8 cellular contexts compared by ENCODE assay signal in genomic region chr1:50970508-50970885, GRCh38. TPM values are rescaled to one million over a fixed set of nuclear protein-coding genes. Genes with fewer than 3 reads are reported as not detected.
DNase-seq lines count a peak whose midpoint lies in the region; ATAC-seq, FAIRE-seq and TF ChIP-seq lines count a peak whose summit lies in the region.

No MANE protein-coding gene starts in this region.

- H3K36me3 ChIP-seq in keratinocyte (ENCODE audit: control insufficient read depth in 2 of 2, extremely low read depth in 1 of 2, insufficient read depth in 2 of 2, low read length in 2 of 2) = no peaks in the 10 kb centered on the region

- no peaks in the 10 kb centered on the region for H3K9me3 ChIP-seq in keratinocyte (ENCODE audit: control insufficient read depth, low read depth, low read length)

- H3K9me3 Mint-ChIP-seq in T-helper 2 cell treated with Interferon-gamma antibody and Interleukin-4, amounts not matched to agents 5 μg/mL and 100 μg/mL, for 36 hours = no peaks in the 10 kb centered on the region
- H3K9me3 Mint-ChIP-seq in WTC11 = no peaks in the 10 kb centered on the region

- in situ Hi-C loops in ACHN (cut with HindIII; ENCODE audit: low pct_ligation_motif_present, low pct_unique_long_range_greater_than_20kb, low sequenced_read_pairs) = no loop called here

- H3K79me2 ChIP-seq in keratinocyte (ENCODE audit: control insufficient read depth, insufficient read depth, low read length) = peaks cover 4% of the 10 kb centered on the region

- no peak for FAIRE-seq in keratinocyte (lab: Jason Lieb, UNC)

- POLR2A ChIA-PET in WTC11 (lab: Charles Lee) = no interaction called here

- H3K27ac ChIP-seq in keratinocyte (ENCODE audit: control insufficient read depth, insufficient read depth, low read length) (peak overlapping the region; percentile 37), substantia nigra (ENCODE audit: low read depth, low read length, poor library complexity, severe bottlenecking) (peak overlapping the region; percentile 87)

- peaks cover 21% of the 10 kb centered on the region for H3K27me3 Mint-ChIP-seq in T-helper 2 cell treated with Interferon-gamma antibody and Interleukin-4, amounts not matched to agents 5 μg/mL and 100 μg/mL, for 36 hours (ENCODE audit: low read depth)
- peaks cover 98% of the 10 kb centered on the region for H3K27me3 Mint-ChIP-seq in WTC11 (ENCODE audit: low read depth)

- ATAC-seq in WTC11 = no peak

- peak overlapping the region; percentile 97 for H3K4me3 Mint-ChIP-seq in T-helper 2 cell treated with Interferon-gamma antibody and Interleukin-4, amounts not matched to agents 5 μg/mL and 100 μg/mL, for 36 hours
- peak overlapping the region; percentile 65 for H3K4me3 Mint-ChIP-seq in WTC11

- no peak for DNase-seq in T-helper 2 cell treated with Interferon-gamma antibody and Interleukin-4, amounts not matched to agents 5 μg/mL and 100 μg/mL, for 36 hours (ENCODE audit: low spot score)
- DNase-seq in T-helper 2 cell = no peak
- no peak for DNase-seq in WTC11 (ENCODE audit: low spot score)
- no peak for DNase-seq in keratinocyte (ENCODE audit: low read depth, low spot score)
- DNase-seq in substantia nigra (lab: John Stamatoyannopoulos, UW) = no peak
- no peak for DNase-seq in iPS-NIHi11 (ENCODE audit: low spot score)
- no peak for DNase-seq in AML-193 (lab: John Stamatoyannopoulos, UW)
- no peak for DNase-seq in ACHN

- H2AFZ ChIP-seq in keratinocyte (ENCODE audit: control insufficient read depth, low read length) = peak overlapping the region; percentile 99

- H3K4me1 Mint-ChIP-seq in T-helper 2 cell treated with Interferon-gamma antibody and Interleukin-4, amounts not matched to agents 5 μg/mL and 100 μg/mL, for 36 hours (ENCODE audit: low read depth) = peaks cover 30% of the 10 kb centered on the region
- peaks cover 18% of the 10 kb centered on the region for H3K4me1 Mint-ChIP-seq in WTC11

- CTCF ChIA-PET in WTC11 (lab: Charles Lee) = interaction anchor here (1.1 to 2.8 kb wide), 6 partner anchors 8 to 222 kb away, joined by 3 to 14 read pairs (median 6); partner anchors contain the start of gene FAF1

- no peaks in the 10 kb centered on the region for H3K9me1 ChIP-seq in keratinocyte (ENCODE audit: control insufficient read depth, extremely low read depth, insufficient read depth, low read length)

- H4K20me1 ChIP-seq in keratinocyte (ENCODE audit: control insufficient read depth, extremely low read depth, insufficient read depth, low read length) = no peaks in the 10 kb centered on the region

- H3K9ac ChIP-seq in keratinocyte (ENCODE audit: control insufficient read depth, extremely low read depth, insufficient read depth, low read length) = peak overlapping the region; percentile 77

- peak overlapping the region; percentile 95 for H3K27ac Mint-ChIP-seq in T-helper 2 cell treated with Interferon-gamma antibody and Interleukin-4, amounts not matched to agents 5 μg/mL and 100 μg/mL, for 36 hours
- no peak overlapping the region for H3K27ac Mint-ChIP-seq in WTC11

- H3K4me2 ChIP-seq in keratinocyte (ENCODE audit: control insufficient read depth, extremely low read depth, insufficient read depth, low read depth, low read length) = peak overlapping the region; percentile 84

- peaks cover 43% of the 10 kb centered on the region for H3K36me3 Mint-ChIP-seq in T-helper 2 cell treated with Interferon-gamma antibody and Interleukin-4, amounts not matched to agents 5 μg/mL and 100 μg/mL, for 36 hours (ENCODE audit: low read depth)
- no peaks in the 10 kb centered on the region for H3K36me3 Mint-ChIP-seq in WTC11

- no peaks in the 10 kb centered on the region for H3K27me3 ChIP-seq in keratinocyte (ENCODE audit: control insufficient read depth, extremely low read depth, insufficient read depth, low read length)

- dilution Hi-C loops in keratinocyte (cut with MboI; ENCODE audit: extremely low pct_ligation_motif_present, low sequenced_read_pairs) = no loop called here

- TF ChIP-seq CTCF in WTC11 (IDR thresholded peaks at IDR 0.05) = no peak
- TF ChIP-seq CTCF in keratinocyte (optimal IDR thresholded peaks at IDR 0.05 in 1 of 3, IDR thresholded peaks at IDR 0.05 in 1 of 3, conservative IDR thresholded peaks at IDR 0.05 in 1 of 3; ENCODE audit: extremely low read depth in 1 of 3, insufficient read depth in 2 of 3, low read length in 3 of 3) = no peak

- H3K4me1 ChIP-seq in keratinocyte (ENCODE audit: control insufficient read depth, extremely low read depth, insufficient read depth, low read length) = peaks cover 10% of the 10 kb centered on the region

- H3K4me3 ChIP-seq in keratinocyte (ENCODE audit: control insufficient read depth in 2 of 3, extremely low read depth in 1 of 3, insufficient read depth in 2 of 3, low read depth in 1 of 3, low read length in 3 of 3) = peak overlapping the region; percentile 74 to 98 (median 95)

TF ChIP-seq in WTC11, 78 proteins besides CTCF, POLR2A, EP300 and RAD21:
- TF ChIP-seq OVOL2 (CRISPR knock-in tag; IDR thresholded peaks at IDR 0.05; ENCODE audit: borderline replicate concordance) (no peak), ZNF396 (CRISPR knock-in tag; IDR thresholded peaks at IDR 0.05; ENCODE audit: borderline replicate concordance) (no peak), ZNF219 (CRISPR knock-in tag; IDR thresholded peaks at IDR 0.05; ENCODE audit: borderline replicate concordance) (no peak), ZNF671 (CRISPR knock-in tag; IDR thresholded peaks at IDR 0.05) (no peak), USF1 (CRISPR knock-in tag; IDR thresholded peaks at IDR 0.05) (no peak)

RNA-seq across cellular contexts. Expression of gene CDKN2C, which starts 0.5 kb away (rescaled TPM):
- total RNA-seq in WTC11 (2021) = 0.11 to 0.14 TPM in 2 of 3 replicates, not detected in the other
- 0.31 to 1.9 TPM (median 1.3 TPM) in 3 replicates for polyA plus RNA-seq in keratinocyte
- 0.22 TPM for polyA plus RNA-seq in keratinocyte (2011; ENCODE audit: low read depth)
- 0.39 and 0.49 TPM in 2 replicates for polyA plus RNA-seq in keratinocyte (2011; cell fraction: cytosol; rRNA removed)
- polyA plus RNA-seq in keratinocyte (2011; cell fraction: nucleus; rRNA removed) = 0.24 and 0.32 TPM in 2 replicates
- 0.56 and 1.7 TPM in 2 replicates for polyA plus RNA-seq in keratinocyte (2012; ENCODE audit: low replicate concordance)
- 0.49 to 1.2 TPM in 2 of 3 replicates, not detected in the other for polyA minus RNA-seq in keratinocyte
- 2.1 TPM for polyA minus RNA-seq in keratinocyte (2011; cell fraction: cytosol; rRNA and poly(A)+ RNA removed)
- polyA minus RNA-seq in keratinocyte (2011; cell fraction: nucleus; rRNA and poly(A)+ RNA removed) = 0.31 and 0.32 TPM in 2 replicates

RNA-seq across cellular contexts. Expression of gene FAF1, which starts 10.4 kb away (rescaled TPM):
- 50.4 to 53.5 TPM (median 53.5 TPM) in 3 replicates for total RNA-seq in WTC11 (2021)
- polyA plus RNA-seq in keratinocyte = 18.6 to 33.1 TPM (median 21.1 TPM) in 3 replicates
- polyA plus RNA-seq in keratinocyte (2011; ENCODE audit: low read depth) = 45.0 TPM
- polyA plus RNA-seq in keratinocyte (2011; cell fraction: cytosol; rRNA removed) = 23.1 and 33.9 TPM in 2 replicates
- polyA plus RNA-seq in keratinocyte (2011; cell fraction: nucleus; rRNA removed) = 16.0 and 18.3 TPM in 2 replicates
- polyA plus RNA-seq in keratinocyte (2012; ENCODE audit: low replicate concordance) = 37.6 and 45.9 TPM in 2 replicates
- polyA minus RNA-seq in keratinocyte = 5.6 to 62.2 TPM (median 23.3 TPM) in 3 replicates
- polyA minus RNA-seq in keratinocyte (2011; cell fraction: cytosol; rRNA and poly(A)+ RNA removed) = 12.7 TPM
- polyA minus RNA-seq in keratinocyte (2011; cell fraction: nucleus; rRNA and poly(A)+ RNA removed) = 16.0 and 44.8 TPM in 2 replicates
